In genomic region chr1:94629259-94630181, GRCh38 we compare ENCODE assay signal across 2 cellular contexts.
TF ChIP-seq lines count a peak whose summit lies in the region.

No MANE protein-coding gene starts in this region.

TF ChIP-seq in HCT116, 20 proteins besides CTCF, POLR2A, EP300 and RAD21:
- TF ChIP-seq FOSL1 (IDR thresholded peaks at IDR 0.05; ENCODE audit: low read depth) (no peak), ZFX (IDR thresholded peaks at IDR 0.05) (no peak), CEBPB (IDR thresholded peaks at IDR 0.05; ENCODE audit: low read depth) (peak; percentile 68), CBX3 (IDR thresholded peaks at IDR 0.05; ENCODE audit: low read depth) (no peak), ZNF274 (IDR thresholded peaks at IDR 0.05; ENCODE audit: low read depth, low read length) (no peak)
- TF ChIP-seq, protein P1, sequence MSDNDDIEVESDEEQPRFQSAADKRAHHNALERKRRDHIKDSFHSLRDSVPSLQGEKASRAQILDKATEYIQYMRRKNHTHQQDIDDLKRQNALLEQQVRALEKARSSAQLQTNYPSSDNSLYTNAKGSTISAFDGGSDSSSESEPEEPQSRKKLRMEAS (IDR thresholded peaks at IDR 0.05) = no peak
- TF ChIP-seq, protein P2, sequence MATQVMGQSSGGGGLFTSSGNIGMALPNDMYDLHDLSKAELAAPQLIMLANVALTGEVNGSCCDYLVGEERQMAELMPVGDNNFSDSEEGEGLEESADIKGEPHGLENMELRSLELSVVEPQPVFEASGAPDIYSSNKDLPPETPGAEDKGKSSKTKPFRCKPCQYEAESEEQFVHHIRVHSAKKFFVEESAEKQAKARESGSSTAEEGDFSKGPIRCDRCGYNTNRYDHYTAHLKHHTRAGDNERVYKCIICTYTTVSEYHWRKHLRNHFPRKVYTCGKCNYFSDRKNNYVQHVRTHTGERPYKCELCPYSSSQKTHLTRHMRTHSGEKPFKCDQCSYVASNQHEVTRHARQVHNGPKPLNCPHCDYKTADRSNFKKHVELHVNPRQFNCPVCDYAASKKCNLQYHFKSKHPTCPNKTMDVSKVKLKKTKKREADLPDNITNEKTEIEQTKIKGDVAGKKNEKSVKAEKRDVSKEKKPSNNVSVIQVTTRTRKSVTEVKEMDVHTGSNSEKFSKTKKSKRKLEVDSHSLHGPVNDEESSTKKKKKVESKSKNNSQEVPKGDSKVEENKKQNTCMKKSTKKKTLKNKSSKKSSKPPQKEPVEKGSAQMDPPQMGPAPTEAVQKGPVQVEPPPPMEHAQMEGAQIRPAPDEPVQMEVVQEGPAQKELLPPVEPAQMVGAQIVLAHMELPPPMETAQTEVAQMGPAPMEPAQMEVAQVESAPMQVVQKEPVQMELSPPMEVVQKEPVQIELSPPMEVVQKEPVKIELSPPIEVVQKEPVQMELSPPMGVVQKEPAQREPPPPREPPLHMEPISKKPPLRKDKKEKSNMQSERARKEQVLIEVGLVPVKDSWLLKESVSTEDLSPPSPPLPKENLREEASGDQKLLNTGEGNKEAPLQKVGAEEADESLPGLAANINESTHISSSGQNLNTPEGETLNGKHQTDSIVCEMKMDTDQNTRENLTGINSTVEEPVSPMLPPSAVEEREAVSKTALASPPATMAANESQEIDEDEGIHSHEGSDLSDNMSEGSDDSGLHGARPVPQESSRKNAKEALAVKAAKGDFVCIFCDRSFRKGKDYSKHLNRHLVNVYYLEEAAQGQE (IDR thresholded peaks at IDR 0.05; ENCODE audit: low read depth) = no peak

TF ChIP-seq in K562, 482 proteins besides CTCF, POLR2A, EP300 and RAD21:
- TF ChIP-seq ATF3 (IDR thresholded peaks at IDR 0.05) = 0 out of 2 replicates have a peak, but pooled peaks have one; percentile 19
- no peak for TF ChIP-seq ATF3 (CRISPR knock-in tag; conservative IDR thresholded peaks at IDR 0.05)
- TF ChIP-seq CEBPG (CRISPR knock-in tag; IDR thresholded peaks at IDR 0.05) = 0 out of 2 replicates have a peak, but pooled peaks have one; percentile 44
- peak; percentile 37 to 52; a peak in 2 of 4 replicates for TF ChIP-seq CEBPG (tag; conservative IDR thresholded peaks at IDR 0.05 in 1 of 2, IDR thresholded peaks at IDR 0.05 in 1 of 2)
- peak; percentile 48; the same call in 1 of the 2 replicates for TF ChIP-seq ESRRA (IDR thresholded peaks at IDR 0.05; ENCODE audit: borderline replicate concordance, low read depth)
- TF ChIP-seq, protein P3, sequence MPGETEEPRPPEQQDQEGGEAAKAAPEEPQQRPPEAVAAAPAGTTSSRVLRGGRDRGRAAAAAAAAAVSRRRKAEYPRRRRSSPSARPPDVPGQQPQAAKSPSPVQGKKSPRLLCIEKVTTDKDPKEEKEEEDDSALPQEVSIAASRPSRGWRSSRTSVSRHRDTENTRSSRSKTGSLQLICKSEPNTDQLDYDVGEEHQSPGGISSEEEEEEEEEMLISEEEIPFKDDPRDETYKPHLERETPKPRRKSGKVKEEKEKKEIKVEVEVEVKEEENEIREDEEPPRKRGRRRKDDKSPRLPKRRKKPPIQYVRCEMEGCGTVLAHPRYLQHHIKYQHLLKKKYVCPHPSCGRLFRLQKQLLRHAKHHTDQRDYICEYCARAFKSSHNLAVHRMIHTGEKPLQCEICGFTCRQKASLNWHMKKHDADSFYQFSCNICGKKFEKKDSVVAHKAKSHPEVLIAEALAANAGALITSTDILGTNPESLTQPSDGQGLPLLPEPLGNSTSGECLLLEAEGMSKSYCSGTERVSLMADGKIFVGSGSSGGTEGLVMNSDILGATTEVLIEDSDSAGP (CRISPR knock-in tag; IDR thresholded peaks at IDR 0.05) = no peak
